Comparison of ENCODE assay signal across 8 cellular contexts in the genomic region with DNA sequence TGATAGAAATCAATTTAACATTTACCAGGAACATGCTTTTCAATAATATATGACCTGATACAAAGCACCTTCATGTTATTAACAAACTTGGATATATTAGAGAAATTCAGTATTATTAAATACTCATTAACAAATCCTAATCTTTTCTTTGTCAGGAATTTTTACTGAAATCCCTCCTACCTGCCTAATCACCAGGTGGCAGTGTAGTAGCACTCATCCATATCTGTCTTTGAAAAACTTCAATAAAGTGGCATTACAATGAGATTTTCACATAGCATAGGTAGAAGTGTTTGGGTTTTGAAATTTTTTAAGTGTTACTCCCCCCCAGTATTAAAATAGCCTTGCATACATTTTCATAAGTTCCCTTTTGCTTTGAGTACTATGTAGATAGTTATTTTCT.
DNase-seq lines count a peak whose midpoint lies in the region; ATAC-seq and TF ChIP-seq lines count a peak whose summit lies in the region.

No MANE protein-coding gene starts in this region.

- H3K27me3 ChIP-seq in CD4-positive, alpha-beta T cell (ENCODE audit: control insufficient read depth, insufficient read depth, low read length): no peaks in the 10 kb centered on the region
- H3K27me3 ChIP-seq in HCT116 (ENCODE audit: insufficient read depth, low read length) (no peaks in the 10 kb centered on the region), RWPE2 (ENCODE audit: insufficient read depth, poor library complexity, severe bottlenecking) (no peaks in the 10 kb centered on the region)

- no peak overlapping the region for H3K27ac Mint-ChIP-seq in CD4-positive, alpha-beta T cell

- H3K9me3 ChIP-seq in CD4-positive, alpha-beta T cell (ENCODE audit: control insufficient read depth, low read length): no peaks in the 10 kb centered on the region
- H3K9me3 ChIP-seq in HCT116 (ENCODE audit: control insufficient read depth in 1 of 2, insufficient read depth in 1 of 2, low read depth in 1 of 2, low read length in 2 of 2) (no peaks in the 10 kb centered on the region), RWPE2 (ENCODE audit: severe bottlenecking) (no peaks in the 10 kb centered on the region)

- H3K27me3 Mint-ChIP-seq in CD4-positive, alpha-beta T cell: no peaks in the 10 kb centered on the region

- no peaks in the 10 kb centered on the region for H3K4me1 ChIP-seq in HCT116 (ENCODE audit: control insufficient read depth in 1 of 2, insufficient read depth in 2 of 2, low read length in 2 of 2)
- no peaks in the 10 kb centered on the region for H3K4me1 ChIP-seq in RWPE2 (ENCODE audit: insufficient read depth, poor library complexity, severe bottlenecking)

- H4K20me1 ChIP-seq in HCT116 (ENCODE audit: insufficient read depth): no peaks in the 10 kb centered on the region

- no peak for TF ChIP-seq POLR2A in HCT116 (IDR thresholded peaks at IDR 0.05; ENCODE audit: borderline replicate concordance, extremely low read depth, insufficient read depth, insufficient read length)

- DNase-seq in CD4-positive, alpha-beta T cell: no peak
- DNase-seq in HCT116 (ENCODE audit: low read depth, low spot score) (peak; percentile 35), RWPE2 (ENCODE audit: low spot score) (no peak), iPS-NIHi11 (ENCODE audit: low spot score) (peak; percentile 48), COLO829 (ENCODE audit: low spot score) (no peak), anterior cingulate cortex (lab: John Stamatoyannopoulos, UW) (no peak), NCI-H2081 treated with DMSO at 0.1 percent for 48 hours (lab: John Stamatoyannopoulos, UW) (no peak)

- peak; percentile 44 for TF ChIP-seq CTCF in CD4-positive, alpha-beta T cell (IDR thresholded peaks at IDR 0.05)
- TF ChIP-seq CTCF in HCT116 (IDR thresholded peaks at IDR 0.05 in 2 of 3, conservative IDR thresholded peaks at IDR 0.05 in 1 of 3; ENCODE audit: borderline replicate concordance in 1 of 3, insufficient read depth in 1 of 3, low read depth in 2 of 3, low read length in 2 of 3): peak; percentile 56 to 62 (median 62); a peak in 5 of 6 replicates
- peak; percentile 69 for TF ChIP-seq CTCF in RWPE2 (IDR thresholded peaks at IDR 0.05; ENCODE audit: poor library complexity, severe bottlenecking)

- H3K27ac ChIP-seq in CD4-positive, alpha-beta T cell (ENCODE audit: low read depth, low read length): no peak overlapping the region
- H3K27ac ChIP-seq in HCT116 (ENCODE audit: low read depth, low read length) (no peak overlapping the region), RWPE2 (ENCODE audit: poor library complexity, severe bottlenecking) (no peak overlapping the region)

- CTCF ChIA-PET in CD4-positive, alpha-beta T cell (lab: Charles Lee): no interaction called here
- CTCF ChIA-PET in HCT116 (lab: Charles Lee): no interaction called here

- no peaks in the 10 kb centered on the region for H3K36me3 ChIP-seq in HCT116 (ENCODE audit: control insufficient read depth in 1 of 2, insufficient read depth in 2 of 2, low read length in 2 of 2)
- H3K36me3 ChIP-seq in RWPE2 (ENCODE audit: low read depth): no peaks in the 10 kb centered on the region

- ATAC-seq in CD4-positive, alpha-beta T cell (ENCODE audit: poor library complexity): no peak
- ATAC-seq in HCT116 (no peak), RWPE2 (ENCODE audit: low read depth) (no peak), HG03095 (IDR thresholded peaks at IDR 0.05; ENCODE audit: unreplicated experiment) (no peak)

- H3K79me2 ChIP-seq in HCT116 (ENCODE audit: insufficient read depth, low read length): no peaks in the 10 kb centered on the region

- no peaks in the 10 kb centered on the region for H3K36me3 Mint-ChIP-seq in CD4-positive, alpha-beta T cell (ENCODE audit: low read depth)

- H3K4me1 Mint-ChIP-seq in CD4-positive, alpha-beta T cell (ENCODE audit: low read depth): no peaks in the 10 kb centered on the region

- no peak overlapping the region for H2AFZ ChIP-seq in HCT116 (ENCODE audit: low read depth, low read length, poor library complexity, severe bottlenecking)

- no peaks in the 10 kb centered on the region for H3K9me3 Mint-ChIP-seq in CD4-positive, alpha-beta T cell

- no peaks in the 10 kb centered on the region for H3K9me2 ChIP-seq in HCT116 (ENCODE audit: insufficient read depth)

- H3K4me3 ChIP-seq in HCT116 (replicated peaks in 1 of 2; ENCODE audit: low read depth in 1 of 2, low read length in 2 of 2): no peak overlapping the region
- H3K4me3 ChIP-seq in RWPE2 (ENCODE audit: severe bottlenecking): no peak overlapping the region

- RAD21 ChIA-PET in HCT116 (lab: Charles Lee; ENCODE audit: low non-redundant PET in 1 of 2, low total read pairs in 2 of 2, uncharacterized antibody in 2 of 2, unreplicated experiment in 2 of 2): no interaction called here

- H3K4me3 Mint-ChIP-seq in CD4-positive, alpha-beta T cell: no peak overlapping the region

- H3K9ac ChIP-seq in HCT116 (ENCODE audit: low read length): no peak overlapping the region

- peak; percentile 80 for TF ChIP-seq RAD21 in HCT116 (IDR thresholded peaks at IDR 0.05; ENCODE audit: low read depth)

- intact Hi-C loops in CD4-positive, alpha-beta T cell (cut with DNase I, micrococcal nuclease): loop anchor here in 1 of 2 experiments (2.0 to 5.0 kb wide), 3 partner anchors 1263 to 1890 kb away; no protein-coding TSS in a partner anchor
- intact Hi-C loops in HCT116 (cut with micrococcal nuclease): loop anchor here (1.0 to 10.0 kb wide), 5 partner anchors 598 to 1886 kb away; a partner anchor contains a TSS

- no peak overlapping the region for H3K4me2 ChIP-seq in HCT116 (ENCODE audit: low read length)

- BruUV-seq in HCT116 (replicated peaks; lab: Mats Ljungman, UMichigan): no TSS peak

- POLR2A ChIA-PET in CD4-positive, alpha-beta T cell (lab: Charles Lee): no interaction called here
- POLR2A ChIA-PET in HCT116 (lab: Charles Lee): interaction anchor here (0.6 kb wide), 1 partner anchor 419 kb away, joined by 4 read pairs; no protein-coding TSS in a partner anchor

TF ChIP-seq in HCT116, 20 proteins besides CTCF, POLR2A, EP300 and RAD21:
- TF ChIP-seq ZNF274 (IDR thresholded peaks at IDR 0.05; ENCODE audit: low read depth, low read length): no peak
- TF ChIP-seq EZH2 (IDR thresholded peaks at IDR 0.05): no peak
- no peak for TF ChIP-seq SIN3A (IDR thresholded peaks at IDR 0.05; ENCODE audit: low read depth)

Comparison
In these comparisons a context has a peak if more than half of its experiments do, and no peak if none do; other contexts are left out.
1. DNase-seq: peak in HCT116 (single experiment) and iPS-NIHi11 (single experiment); none in CD4-positive, alpha-beta T cell (0 of 10), RWPE2 (single experiment), COLO829 (single experiment), anterior cingulate cortex (0 of 58) and NCI-H2081 treated with DMSO at 0.1 percent for 48 hours (single experiment).
2. Peak in every context shown above with its lines, with median percentiles within 50 percentile points of each other: CTCF ChIP-seq.